In the genomic region with DNA sequence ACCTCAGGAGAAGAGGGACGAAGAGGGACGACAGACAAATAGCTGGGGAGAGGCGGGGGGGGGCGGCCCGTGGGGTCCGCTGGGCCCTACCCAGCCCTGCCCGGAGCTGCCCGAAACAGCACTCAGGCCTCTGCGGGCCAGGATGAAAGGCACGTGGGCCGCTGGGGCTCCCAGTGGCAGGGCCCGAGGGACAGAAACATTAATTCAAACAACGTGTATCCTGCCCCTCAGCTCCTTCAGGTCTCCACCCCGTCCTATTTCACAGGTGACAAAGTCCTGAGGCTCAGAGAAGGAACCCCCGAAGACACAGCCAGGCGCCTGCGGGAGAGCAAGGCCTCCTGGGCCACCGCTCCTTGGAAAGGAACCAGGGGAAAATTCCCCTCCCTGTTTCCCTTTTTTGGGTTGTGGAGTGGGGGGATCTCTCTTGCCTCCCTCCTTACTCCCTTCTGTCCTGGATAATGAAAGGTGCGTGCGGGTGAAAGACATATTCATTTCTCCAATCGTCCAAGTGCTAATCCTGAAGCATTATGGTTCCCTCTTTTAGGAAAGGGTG, we compare ENCODE assay signal across 8 cellular contexts.
DNase-seq lines count a peak whose midpoint lies in the region; ATAC-seq and TF ChIP-seq lines count a peak whose summit lies in the region.

No MANE protein-coding gene starts in this region.

- H3K4me3 ChIP-seq in GM12865 (ENCODE audit: low read depth, low read length): peak overlapping the region; percentile 43
- H3K4me3 ChIP-seq in colonic mucosa: peak overlapping the region; percentile 41
- peak overlapping the region; percentile 48 for H3K4me3 ChIP-seq in osteoblast (ENCODE audit: insufficient read depth, low read length)
- H3K4me3 ChIP-seq in lower leg skin (ENCODE audit: low read depth, poor library complexity, severe bottlenecking): no peak overlapping the region

- peak overlapping the region; percentile 36 for H3K4me2 ChIP-seq in osteoblast (ENCODE audit: insufficient read depth, low read length)

- H3K79me2 ChIP-seq in osteoblast (ENCODE audit: insufficient read depth, low read length): no peaks in the 10 kb centered on the region

- no peaks in the 10 kb centered on the region for H4K20me1 ChIP-seq in osteoblast (ENCODE audit: insufficient read depth, low read length)

- H3K36me3 ChIP-seq in colonic mucosa (no peaks in the 10 kb centered on the region), osteoblast (ENCODE audit: insufficient read depth, low read length) (no peaks in the 10 kb centered on the region)

- WGBS in lower leg skin, 2 donors: 31 to 38% methylated on average over 18 to 19 of the region's 21 CpGs

- H3K27me3 ChIP-seq in colonic mucosa (peaks cover 14% of the 10 kb centered on the region), osteoblast (ENCODE audit: insufficient read depth, low read length) (peaks cover 49% of the 10 kb centered on the region)

- no peak overlapping the region for H3K27ac ChIP-seq in colonic mucosa
- no peak overlapping the region for H3K27ac ChIP-seq in osteoblast (ENCODE audit: low read depth, low read length)

- no peak for TF ChIP-seq CTCF in GM12865 (IDR thresholded peaks at IDR 0.05; ENCODE audit: insufficient read depth, low read depth, low read length, missing control alignments)
- TF ChIP-seq CTCF in colonic mucosa (IDR thresholded peaks at IDR 0.05): no peak
- no peak for TF ChIP-seq CTCF in osteoblast (IDR thresholded peaks at IDR 0.05; ENCODE audit: extremely low read depth, low read depth, low read length)
- no peak for TF ChIP-seq CTCF in lower leg skin (IDR thresholded peaks at IDR 0.05)

- peak; percentile 28 for ATAC-seq in HG02884 (IDR thresholded peaks at IDR 0.05; ENCODE audit: unreplicated experiment)

- H3K4me1 ChIP-seq in colonic mucosa (peaks cover 3% of the 10 kb centered on the region), osteoblast (ENCODE audit: insufficient read depth, low read length) (no peaks in the 10 kb centered on the region)

- H2AFZ ChIP-seq in osteoblast (ENCODE audit: low read length): no peak overlapping the region

- TF ChIP-seq POLR2A in lower leg skin (IDR thresholded peaks at IDR 0.05): no peak

- intact Hi-C loops in colonic mucosa (cut with DNase I): no loop called here
- intact Hi-C loops in lower leg skin (cut with DNase I; ENCODE audit: low total_unique reads): no loop called here

- H3K9me3 ChIP-seq in colonic mucosa: no peaks in the 10 kb centered on the region
- H3K9me3 ChIP-seq in osteoblast (ENCODE audit: low read depth, low read length): no peaks in the 10 kb centered on the region

- no peak overlapping the region for H3K9ac ChIP-seq in colonic mucosa (ENCODE audit: low read depth in 2 of 2, low read length in 2 of 2)

- DNase-seq in GM12865 (ENCODE audit: low read depth) (no peak), colonic mucosa (no peak), osteoblast (ENCODE audit: insufficient read length, low spot score, missing footprints) (peak; percentile 51), lower leg skin (ENCODE audit: low spot score in 2 of 2) (no peak), superior temporal gyrus (ENCODE audit: extremely low spot score) (no peak), GOT3 (lab: John Stamatoyannopoulos, UW) (no peak)
- no peak for DNase-seq in stimulated activated naive CD4-positive, alpha-beta T cell (lab: John Stamatoyannopoulos, UW)
